In the genomic region with DNA sequence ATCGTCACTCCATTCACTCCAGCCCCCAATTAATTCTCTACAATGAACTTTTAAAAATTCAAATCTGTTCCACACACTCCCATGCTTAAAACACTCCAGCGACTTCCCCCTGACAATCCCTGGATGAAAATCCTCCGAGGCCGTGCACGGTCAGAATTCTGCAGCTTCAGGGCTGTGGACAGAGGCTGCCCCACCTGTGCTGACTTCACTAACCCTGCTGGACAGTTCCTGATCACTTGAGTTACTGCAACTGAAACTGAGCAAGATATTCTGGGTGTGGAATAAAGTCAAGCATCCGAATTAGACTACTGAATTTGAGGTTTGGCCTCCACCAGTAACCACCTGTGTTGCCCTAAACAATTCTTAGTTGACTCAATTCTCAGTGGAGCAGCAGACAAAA, we compare ENCODE assay signal across 9 cellular contexts. TPM values are rescaled to one million over a fixed set of nuclear protein-coding genes. Genes with fewer than 3 reads are reported as not detected.
A peak's percentile ranks its signal among the peaks of the same experiment; 100 is the strongest.
DNase-seq lines count a peak whose midpoint lies in the region; ATAC-seq and TF ChIP-seq lines count a peak whose summit lies in the region.
"Had no signal": no experiment of that assay in that cellular context is flagged by ENCODE, and none has a peak within 500 bp of the region (broad histone marks: within the 10 kb centered on the region; RNA-seq: fewer than 3 reads in every experiment).

No MANE protein-coding gene starts in this region.

- no TSS peak for BruUV-seq in IMR-90 (replicated peaks; lab: Mats Ljungman, UMichigan)

- no peak overlapping the region for H2BK5ac ChIP-seq in IMR-90 (ENCODE audit: low read depth, low read length, poor library complexity, severe bottlenecking)

- no peak for TF ChIP-seq RAD21 in IMR-90 (IDR thresholded peaks at IDR 0.05; ENCODE audit: low read length)

- no peak overlapping the region for H4K5ac ChIP-seq in IMR-90 (ENCODE audit: low read depth, low read length)

- peaks cover 5 to 27% of the 10 kb centered on the region in 2 experiments; a peak in 3 of 4 replicates for H3K79me1 ChIP-seq in IMR-90 (ENCODE audit: low read depth in 1 of 2, low read length in 2 of 2)

- intact Hi-C loops in IMR-90 (cut with micrococcal nuclease) (loop anchor here (2.0 to 5.0 kb wide), 5 partner anchors 35 to 135 kb away; no protein-coding TSS in a partner anchor), natural killer cell (cut with micrococcal nuclease) (loop anchor here (2.0 kb wide), 1 partner anchor 99 kb away; no protein-coding TSS in a partner anchor), left ventricle myocardium superior (cut with micrococcal nuclease) (no loop called here)

- H3K27me3 Mint-ChIP-seq in natural killer cell (ENCODE audit: low read depth in 2 of 2) = no peaks in the 10 kb centered on the region

- H4K91ac ChIP-seq in IMR-90 (ENCODE audit: insufficient read depth, low read depth, low read length) = no peak overlapping the region

- H4K8ac ChIP-seq in IMR-90 (ENCODE audit: low read depth in 2 of 2, low read length in 2 of 2) = peak overlapping the region in 1 of 2 experiments; percentile 76; a peak in 1 of 4 replicates

- peaks cover 2% of the 10 kb centered on the region; the same call in 1 of the 2 replicates for H3K9me1 ChIP-seq in IMR-90 (ENCODE audit: insufficient read depth, low read length)

- no peaks in the 10 kb centered on the region for H3K9me3 Mint-ChIP-seq in natural killer cell

- H3K4me1 ChIP-seq in BLaER1 treated with 17β-estradiol and CSF1 and Interleukin-3, amounts not matched to agents 10 nM and 100 nM = peaks cover 37 to 59% (median 54%) of the 10 kb centered on the region in 10 experiments
- H3K4me1 ChIP-seq in IMR-90 (ENCODE audit: control insufficient read depth, insufficient read depth, low read length) = peaks cover 2% of the 10 kb centered on the region; the same call in 1 of the 2 replicates

- no peak overlapping the region for H3K4me3 ChIP-seq in BLaER1 treated with 17β-estradiol and CSF1 and Interleukin-3, amounts not matched to agents 10 nM and 100 nM
- no peak overlapping the region for H3K4me3 ChIP-seq in IMR-90 (ENCODE audit: insufficient read depth, low read depth, low read length)

- TF ChIP-seq POLR2A in IMR-90 (IDR thresholded peaks at IDR 0.05; ENCODE audit: low read depth, low read length) = no peak

- TF ChIP-seq CTCF in IMR-90 (conservative IDR thresholded peaks at IDR 0.05; ENCODE audit: low read depth, low read length) (no peak), natural killer cell (IDR thresholded peaks at IDR 0.05) (no peak)

- H3K4me3 Mint-ChIP-seq in natural killer cell = peak overlapping the region; percentile 92

- H2BK15ac ChIP-seq in IMR-90 (ENCODE audit: low read depth, low read length) = no peak overlapping the region

- WGBS in IMR-90 (ENCODE audit: extremely low coverage in 2 of 2, insufficient read length in 1 of 2), 2 experiments = 60% methylated on average over 1 of the region's 6 CpGs; no CpG with 5 or more reads in 1 of the 2 experiments

- no peak overlapping the region for H2BK20ac ChIP-seq in IMR-90 (ENCODE audit: low read depth, low read length)

- peak overlapping the region; percentile 47 for H2AFZ ChIP-seq in IMR-90 (replicated peaks; ENCODE audit: low read length, poor library complexity)

- peak overlapping the region in 1 of 2 donors; percentile 94 for H3K27ac Mint-ChIP-seq in natural killer cell

- H3K36me3 Mint-ChIP-seq in natural killer cell = no peaks in the 10 kb centered on the region

- H3K4me2 ChIP-seq in BLaER1 treated with 17β-estradiol and CSF1 and Interleukin-3, amounts not matched to agents 10 nM and 100 nM = peak overlapping the region; percentile 79 to 96 (median 88)
- no peak overlapping the region for H3K4me2 ChIP-seq in IMR-90 (ENCODE audit: low read depth, low read length)

- no peak for ATAC-seq in IMR-90 (ENCODE audit: low read depth)
- no peak for ATAC-seq in natural killer cell
- ATAC-seq in left ventricle myocardium superior = no peak

- no peak overlapping the region for H3K56ac ChIP-seq in IMR-90 (ENCODE audit: extremely low read depth, insufficient read depth, low read length)

- POLR2A ChIA-PET in IMR-90 (lab: Charles Lee; ENCODE audit: unreplicated experiment) = no interaction called here

- no peak overlapping the region for H3K27ac ChIP-seq in BLaER1 treated with 17β-estradiol and CSF1 and Interleukin-3, amounts not matched to agents 10 nM and 100 nM
- H3K27ac ChIP-seq in IMR-90 (ENCODE audit: insufficient read depth, low read length) = no peak overlapping the region

- peaks cover 40 to 41% of the 10 kb centered on the region in 2 donors for H3K4me1 Mint-ChIP-seq in natural killer cell

- H2AK5ac ChIP-seq in IMR-90 (ENCODE audit: low read depth, low read length) = no peak overlapping the region

- no peaks in the 10 kb centered on the region for H3K9me3 ChIP-seq in BLaER1 treated with 17β-estradiol and CSF1 and Interleukin-3, amounts not matched to agents 10 nM and 100 nM (replicated peaks in 1 of 11)
- H3K9me3 ChIP-seq in IMR-90 (ENCODE audit: control insufficient read depth, insufficient read depth, low read length) = no peaks in the 10 kb centered on the region

- peaks cover 24 to 38% (median 35%) of the 10 kb centered on the region in 11 experiments; a peak in 20 of 22 replicates for H4K20me1 ChIP-seq in BLaER1 treated with 17β-estradiol and CSF1 and Interleukin-3, amounts not matched to agents 10 nM and 100 nM
- peaks cover 28% of the 10 kb centered on the region for H4K20me1 ChIP-seq in IMR-90 (ENCODE audit: insufficient read depth, low read length)

- no peaks in the 10 kb centered on the region for H3K36me3 ChIP-seq in BLaER1 treated with 17β-estradiol and CSF1 and Interleukin-3, amounts not matched to agents 10 nM and 100 nM
- no peaks in the 10 kb centered on the region for H3K36me3 ChIP-seq in IMR-90 (ENCODE audit: control insufficient read depth, insufficient read depth, low read length)

- no peak overlapping the region for H3K23ac ChIP-seq in IMR-90 (ENCODE audit: low read depth, low read length)

- in situ Hi-C loops in IMR-90 (cut with MboI; ENCODE audit: low sequenced_read_pairs) = no loop called here
- in situ Hi-C loops in T47D (cut with HindIII; ENCODE audit: low pct_unique_long_range_greater_than_20kb, low sequenced_read_pairs) = no loop called here

- peak overlapping the region in 1 of 11 experiments; percentile 21; a peak in 1 of 22 replicates for H3K9ac ChIP-seq in BLaER1 treated with 17β-estradiol and CSF1 and Interleukin-3, amounts not matched to agents 10 nM and 100 nM
- no peak overlapping the region for H3K9ac ChIP-seq in IMR-90 (ENCODE audit: low read depth, low read length)

- no peak for DNase-seq in IMR-90
- DNase-seq in T47D (ENCODE audit: low read depth in 1 of 2, low spot score in 1 of 2) = peak; percentile 31 to 54
- DNase-seq in natural killer cell = no peak
- no peak for DNase-seq in left ventricle myocardium superior
- DNase-seq in NCI-H82 treated with DMSO at 0.1 percent for 48 hours (lab: John Stamatoyannopoulos, UW; ENCODE audit: unreplicated experiment) = no peak
- DNase-seq in glomerular visceral epithelial cell (ENCODE audit: extremely low spot score) = no peak
- DNase-seq in activated CD8-positive, alpha-beta memory T cell treated with anti-CD3 and anti-CD28 coated beads, Interleukin-2, amount 50 U/mL, for 4 hours = no peak
- DNase-seq: stimulated activated CD4-positive, alpha-beta T cell treated with anti-CD3 and anti-CD28 coated beads, Interleukin-15, amount 100 ng/mL, for 24 hours had no signal

- H3K18ac ChIP-seq in IMR-90 (ENCODE audit: low read depth, low read length) = no peak overlapping the region

- no peak overlapping the region for H2AK9ac ChIP-seq in IMR-90 (replicated peaks; ENCODE audit: low read depth, low read length, poor library complexity)

- no peak overlapping the region for H2BK120ac ChIP-seq in IMR-90 (ENCODE audit: low read depth, low read length)

- dilution Hi-C loops in IMR-90 (cut with HindIII; ENCODE audit: low sequenced_read_pairs, unreplicated experiment) = no loop called here

- CTCF ChIA-PET in IMR-90 (lab: Yijun Ruan, JAX) = no interaction called here

- H3K27me3 ChIP-seq in BLaER1 treated with 17β-estradiol and CSF1 and Interleukin-3, amounts not matched to agents 10 nM and 100 nM = no peaks in the 10 kb centered on the region
- H3K27me3 ChIP-seq in IMR-90 (ENCODE audit: control insufficient read depth, insufficient read depth, low read length) = no peaks in the 10 kb centered on the region

- H3K14ac ChIP-seq in IMR-90 (replicated peaks; ENCODE audit: low read depth, low read length) = no peak overlapping the region

- H3K4ac ChIP-seq in IMR-90 (ENCODE audit: low read depth, low read length) = no peak overlapping the region; the same call in 1 of the 2 replicates

TF ChIP-seq in IMR-90, 13 proteins besides CTCF, POLR2A, EP300 and RAD21 (continues in another document):
- TF ChIP-seq CHD1 (IDR thresholded peaks at IDR 0.05; ENCODE audit: low read depth, low read length) = no peak
- TF ChIP-seq CEBPB (IDR thresholded peaks at IDR 0.05; ENCODE audit: low read depth, low read length) = no peak
- TF ChIP-seq, protein P1, sequence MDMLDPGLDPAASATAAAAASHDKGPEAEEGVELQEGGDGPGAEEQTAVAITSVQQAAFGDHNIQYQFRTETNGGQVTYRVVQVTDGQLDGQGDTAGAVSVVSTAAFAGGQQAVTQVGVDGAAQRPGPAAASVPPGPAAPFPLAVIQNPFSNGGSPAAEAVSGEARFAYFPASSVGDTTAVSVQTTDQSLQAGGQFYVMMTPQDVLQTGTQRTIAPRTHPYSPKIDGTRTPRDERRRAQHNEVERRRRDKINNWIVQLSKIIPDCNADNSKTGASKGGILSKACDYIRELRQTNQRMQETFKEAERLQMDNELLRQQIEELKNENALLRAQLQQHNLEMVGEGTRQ (IDR thresholded peaks at IDR 0.05; ENCODE audit: low read depth, low read length) = no peak
- TF ChIP-seq FOS (IDR thresholded peaks at IDR 0.05; ENCODE audit: low read depth, low read length) = no peak
- no peak for TF ChIP-seq BHLHE40 (IDR thresholded peaks at IDR 0.05; ENCODE audit: low read depth, low read length)
- no peak for TF ChIP-seq SMC3 (IDR thresholded peaks at IDR 0.05; ENCODE audit: low read depth, low read length)
- TF ChIP-seq MXI1 (IDR thresholded peaks at IDR 0.05; ENCODE audit: borderline replicate concordance, low read depth, low read length) = no peak
- no peak for TF ChIP-seq MAFK (IDR thresholded peaks at IDR 0.05; ENCODE audit: low read depth, low read length)
- TF ChIP-seq RCOR1 (IDR thresholded peaks at IDR 0.05; ENCODE audit: insufficient replicate concordance, low read length) = no peak
- no peak for TF ChIP-seq NFE2L2 (IDR thresholded peaks at IDR 0.05; ENCODE audit: low read depth, low read length)
- TF ChIP-seq MAZ (IDR thresholded peaks at IDR 0.05; ENCODE audit: borderline replicate concordance, low read depth, low read length) = no peak
- no peak for TF ChIP-seq RFX5 (IDR thresholded peaks at IDR 0.05; ENCODE audit: low read depth, low read length)

RNA-seq across cellular contexts. Expression of gene JAK1, which starts 1.0 kb away (rescaled TPM):
- total RNA-seq in IMR-90 (2012; rRNA removed) (101 and 103 TPM in 2 replicates), natural killer cell (100 to 1,000 TPM; 507 to 626 (median 526) TPM), left ventricle myocardium superior (95.7 TPM)
- polyA plus RNA-seq in IMR-90 (2012; rRNA removed) = 61.6 and 76.9 TPM in 2 replicates
- polyA plus RNA-seq in IMR-90 (2012; cell fraction: cytosol; rRNA removed) = 27.1 and 56.2 TPM in 2 replicates
- polyA plus RNA-seq in IMR-90 (2012; cell fraction: nucleus; rRNA removed; ENCODE audit: low replicate concordance) = 24.6 and 68.2 TPM in 2 replicates

Comparison
In these comparisons a context has a peak if more than half of its experiments do, and no peak if none do; other contexts are left out.
1. DNase-seq: peak in T47D (2 of 2); none in IMR-90 (single experiment), natural killer cell (single experiment), left ventricle myocardium superior (single experiment), NCI-H82 treated with DMSO at 0.1 percent for 48 hours (single experiment), glomerular visceral epithelial cell (single experiment) and activated CD8-positive, alpha-beta memory T cell treated with anti-CD3 and anti-CD28 coated beads, Interleukin-2, amount 50 U/mL, for 4 hours (single experiment).